In the genomic region with DNA sequence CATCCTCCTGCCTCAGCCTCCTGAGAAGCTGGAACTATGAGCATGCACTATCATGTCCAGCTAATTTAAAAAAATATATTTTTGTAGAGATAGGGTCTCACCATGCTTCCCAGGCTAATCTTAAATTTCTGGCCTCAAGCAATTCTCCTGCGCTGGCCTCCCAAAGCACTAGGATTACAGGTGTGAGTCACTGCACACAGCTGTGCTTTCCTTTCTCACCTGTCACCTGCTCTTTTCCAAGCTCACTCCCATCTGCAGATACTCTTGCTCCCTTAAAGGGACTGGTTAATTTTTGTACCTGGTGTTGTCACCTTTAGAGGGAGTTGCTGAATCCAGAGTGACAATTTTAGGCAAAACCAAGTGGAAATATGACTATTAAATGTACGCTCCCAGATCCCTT, we compare ENCODE assay signal across 23 cellular contexts.
"Had no signal": no experiment of that assay in that cellular context is flagged by ENCODE, and none has a peak within 500 bp of the region (broad histone marks: within the 10 kb centered on the region; RNA-seq: fewer than 3 reads in every experiment).

No MANE protein-coding gene starts in this region.

- H3K27me3 Mint-ChIP-seq: activated T-helper 17 cell treated with anti-CD3 and anti-CD28 coated beads, Interleukin-2, amount 50 U/mL, for 72 hours had no signal

- H3K36me3 Mint-ChIP-seq: activated naive CD4-positive, alpha-beta T cell treated with anti-CD3 and anti-CD28 coated beads, Interleukin-2, amount 50 U/mL, for 72 hours; natural killer cell; stimulated activated effector memory CD8-positive, alpha-beta T cell treated with anti-CD3 and anti-CD28 coated beads, Interleukin-12 subunit alpha, Interleukin-12 subunit beta, amount 100 ng/mL, for 72 hours; WTC11 had no signal

- H3K4me1 Mint-ChIP-seq: activated CD4-positive, alpha-beta T cell treated with anti-CD3 and anti-CD28 coated beads for 36 hours; central memory CD8-positive, alpha-beta T cell had no signal

- H3K4me3 Mint-ChIP-seq: activated CD4-positive, alpha-beta T cell treated with anti-CD3 and anti-CD28 coated beads for 36 hours; activated T-cell treated with anti-CD3 and anti-CD28 coated beads, Interleukin-2, amount 50 U/mL, for 24 hours; activated T-helper 17 cell treated with anti-CD3 and anti-CD28 coated beads, Interleukin-2, amount 50 U/mL, for 72 hours; central memory CD8-positive, alpha-beta T cell; natural killer cell; stimulated activated effector memory CD8-positive, alpha-beta T cell treated with anti-CD3 and anti-CD28 coated beads, Interleukin-12 subunit alpha, Interleukin-12 subunit beta, amount 100 ng/mL, for 72 hours; stimulated activated naive CD8-positive, alpha-beta T cell treated with anti-CD3 and anti-CD28 coated beads, Interleukin-15, amount 100 ng/mL, for 72 hours; WTC11 had no signal

- DNase-seq: activated CD4-positive, alpha-beta T cell treated with anti-CD3 and anti-CD28 coated beads for 36 hours; activated CD4-positive, alpha-beta T cell treated with anti-CD3 and anti-CD28 coated beads, Interleukin-2, amount 50 U/mL, for 4 hours; activated CD8-positive, alpha-beta memory T cell treated with anti-CD3 and anti-CD28 coated beads for 24 hours; activated CD8-positive, alpha-beta memory T cell treated with anti-CD3 and anti-CD28 coated beads, Interleukin-2, amount 50 U/mL, for 4 hours; activated T-cell treated with anti-CD3 and anti-CD28 coated beads, Interleukin-2, amount 50 U/mL, for 24 hours; aorta; brain microvascular endothelial cell; effector memory CD4-positive, alpha-beta T cell; gastrocnemius medialis; hippocampal formation; kidney glomerular epithelial cell; left ventricle myocardium inferior; natural killer cell; small intestine; stimulated activated CD4-positive, alpha-beta T cell treated with anti-CD3 and anti-CD28 coated beads, Interleukin-2, amount 100 ng/mL, for 24 hours; stimulated activated naive CD8-positive, alpha-beta T cell treated with anti-CD3 and anti-CD28 coated beads, Interleukin-15, amount 100 ng/mL, for 72 hours; tibial artery had no signal

- H3K9me3 Mint-ChIP-seq: activated naive CD4-positive, alpha-beta T cell treated with anti-CD3 and anti-CD28 coated beads, Interleukin-2, amount 50 U/mL, for 72 hours; activated T-cell treated with anti-CD3 and anti-CD28 coated beads, Interleukin-2, amount 50 U/mL, for 24 hours; activated T-helper 17 cell treated with anti-CD3 and anti-CD28 coated beads, Interleukin-2, amount 50 U/mL, for 72 hours; central memory CD8-positive, alpha-beta T cell; stimulated activated effector memory CD8-positive, alpha-beta T cell treated with anti-CD3 and anti-CD28 coated beads, Interleukin-12 subunit alpha, Interleukin-12 subunit beta, amount 100 ng/mL, for 72 hours; stimulated activated naive CD8-positive, alpha-beta T cell treated with anti-CD3 and anti-CD28 coated beads, Interleukin-15, amount 100 ng/mL, for 72 hours had no signal

- ATAC-seq: activated CD4-positive, alpha-beta T cell treated with anti-CD3 and anti-CD28 coated beads for 36 hours; activated naive CD4-positive, alpha-beta T cell treated with anti-CD3 and anti-CD28 coated beads, Interleukin-2, amount 50 U/mL, for 72 hours; activated T-helper 17 cell treated with anti-CD3 and anti-CD28 coated beads, Interleukin-2, amount 50 U/mL, for 72 hours; gastrocnemius medialis; natural killer cell; sciatic nerve; stimulated activated effector memory CD8-positive, alpha-beta T cell treated with anti-CD3 and anti-CD28 coated beads, Interleukin-12 subunit alpha, Interleukin-12 subunit beta, amount 100 ng/mL, for 72 hours; stimulated activated naive CD8-positive, alpha-beta T cell treated with anti-CD3 and anti-CD28 coated beads, Interleukin-15, amount 100 ng/mL, for 72 hours; WTC11 had no signal

- H3K27ac Mint-ChIP-seq: activated CD4-positive, alpha-beta T cell treated with anti-CD3 and anti-CD28 coated beads for 36 hours; activated naive CD4-positive, alpha-beta T cell treated with anti-CD3 and anti-CD28 coated beads, Interleukin-2, amount 50 U/mL, for 72 hours; activated T-cell treated with anti-CD3 and anti-CD28 coated beads, Interleukin-2, amount 50 U/mL, for 24 hours; activated T-helper 17 cell treated with anti-CD3 and anti-CD28 coated beads, Interleukin-2, amount 50 U/mL, for 72 hours; natural killer cell; stimulated activated effector memory CD8-positive, alpha-beta T cell treated with anti-CD3 and anti-CD28 coated beads, Interleukin-12 subunit alpha, Interleukin-12 subunit beta, amount 100 ng/mL, for 72 hours; WTC11 had no signal
